2 cellular contexts compared by ENCODE assay signal in the genomic region with DNA sequence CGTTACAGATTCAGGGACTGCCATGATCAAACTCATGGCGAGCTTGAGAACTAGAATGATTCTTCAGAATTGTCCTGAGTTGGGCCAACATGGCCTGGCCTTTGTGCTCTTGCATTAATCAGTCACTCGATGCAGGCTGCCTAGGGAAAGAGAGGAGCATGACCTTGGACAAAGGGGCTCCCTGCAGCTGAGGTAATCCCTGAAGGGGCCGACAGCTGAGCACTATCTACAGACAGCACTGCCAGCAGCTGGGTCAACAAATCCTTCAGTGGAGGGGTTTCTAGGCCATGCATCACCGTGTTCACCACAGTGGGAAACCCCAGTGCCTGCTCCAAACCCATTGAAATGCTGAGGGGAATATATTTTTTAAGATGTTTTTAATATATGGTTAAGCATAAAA.
TF ChIP-seq lines count a peak whose summit lies in the region.

No MANE protein-coding gene starts in this region.

TF ChIP-seq in HepG2, 621 proteins besides CTCF, POLR2A, EP300 and RAD21:
- TF ChIP-seq, protein P1, sequence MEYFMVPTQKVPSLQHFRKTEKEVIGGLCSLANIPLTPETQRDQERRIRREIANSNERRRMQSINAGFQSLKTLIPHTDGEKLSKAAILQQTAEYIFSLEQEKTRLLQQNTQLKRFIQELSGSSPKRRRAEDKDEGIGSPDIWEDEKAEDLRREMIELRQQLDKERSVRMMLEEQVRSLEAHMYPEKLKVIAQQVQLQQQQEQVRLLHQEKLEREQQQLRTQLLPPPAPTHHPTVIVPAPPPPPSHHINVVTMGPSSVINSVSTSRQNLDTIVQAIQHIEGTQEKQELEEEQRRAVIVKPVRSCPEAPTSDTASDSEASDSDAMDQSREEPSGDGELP (IDR thresholded peaks at IDR 0.05; ENCODE audit: borderline replicate concordance, low read depth), result peak; percentile 76
- TF ChIP-seq PITX1 (CRISPR knock-in tag; IDR thresholded peaks at IDR 0.05) (peak; percentile 45; the same call in 1 of the 2 replicates), RORA (CRISPR knock-in tag; IDR thresholded peaks at IDR 0.05) (no peak), ZFP62 (CRISPR knock-in tag; IDR thresholded peaks at IDR 0.05) (no peak), SMC3 (IDR thresholded peaks at IDR 0.05; ENCODE audit: low read length) (no peak), ZNF292 (CRISPR knock-in tag; IDR thresholded peaks at IDR 0.05; ENCODE audit: borderline replicate concordance, low read depth) (peak; percentile 21; the same call in 1 of the 2 replicates), ZFX (CRISPR knock-in tag; IDR thresholded peaks at IDR 0.05; ENCODE audit: low read depth) (0 out of 2 replicates have a peak, but pooled peaks have one; percentile 21), REXO4 (CRISPR knock-in tag; IDR thresholded peaks at IDR 0.05; ENCODE audit: borderline replicate concordance) (no peak), ZMYM4 (CRISPR knock-in tag; IDR thresholded peaks at IDR 0.05) (peak; percentile 17; the same call in 1 of the 2 replicates), NFE2 (CRISPR knock-in tag; IDR thresholded peaks at IDR 0.05) (no peak), ZNF619 (CRISPR knock-in tag; IDR thresholded peaks at IDR 0.05) (no peak), HNF4A (CRISPR knock-in tag; IDR thresholded peaks at IDR 0.05) (peak; percentile 58), RBAK (CRISPR knock-in tag; IDR thresholded peaks at IDR 0.05) (peak; percentile 81)
- TF ChIP-seq, protein P2, sequence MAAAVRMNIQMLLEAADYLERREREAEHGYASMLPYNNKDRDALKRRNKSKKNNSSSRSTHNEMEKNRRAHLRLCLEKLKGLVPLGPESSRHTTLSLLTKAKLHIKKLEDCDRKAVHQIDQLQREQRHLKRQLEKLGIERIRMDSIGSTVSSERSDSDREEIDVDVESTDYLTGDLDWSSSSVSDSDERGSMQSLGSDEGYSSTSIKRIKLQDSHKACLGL (CRISPR knock-in tag; IDR thresholded peaks at IDR 0.05), result no peak
TF ChIP-seq in HepG2: peak in this region for 7.

TF ChIP-seq in H1, 55 proteins besides CTCF, POLR2A, EP300 and RAD21:
- TF ChIP-seq TCF12 (IDR thresholded peaks at IDR 0.05; ENCODE audit: low read depth, low read length) (0 out of 2 replicates have a peak, but pooled peaks have one; percentile 63), SIN3A (conservative IDR thresholded peaks at IDR 0.05 in 1 of 2, IDR thresholded peaks at IDR 0.05 in 1 of 2; ENCODE audit: low read depth in 1 of 2, low read length in 2 of 2) (peak in 1 of 2 experiments; percentile 63; a peak in 1 of 4 replicates), SIRT6 (IDR thresholded peaks at IDR 0.05; ENCODE audit: low read length) (no peak)
TF ChIP-seq in H1: peak in this region for 2.
